ENCODE assay signal across 1 cellular context in genomic region chr7:116232402-116232749, GRCh38.
TF ChIP-seq lines count a peak whose summit lies in the region.

No MANE protein-coding gene starts in this region.

TF ChIP-seq in WTC11, 78 proteins besides CTCF, POLR2A, EP300 and RAD21 (continued from another document):
- no peak for TF ChIP-seq ATF3 (CRISPR knock-in tag; conservative IDR thresholded peaks at IDR 0.05)
- no peak for TF ChIP-seq KAT7 (CRISPR knock-in tag; IDR thresholded peaks at IDR 0.05; ENCODE audit: borderline replicate concordance)
- TF ChIP-seq USF1 (CRISPR knock-in tag; IDR thresholded peaks at IDR 0.05): no peak
- TF ChIP-seq, protein P1, sequence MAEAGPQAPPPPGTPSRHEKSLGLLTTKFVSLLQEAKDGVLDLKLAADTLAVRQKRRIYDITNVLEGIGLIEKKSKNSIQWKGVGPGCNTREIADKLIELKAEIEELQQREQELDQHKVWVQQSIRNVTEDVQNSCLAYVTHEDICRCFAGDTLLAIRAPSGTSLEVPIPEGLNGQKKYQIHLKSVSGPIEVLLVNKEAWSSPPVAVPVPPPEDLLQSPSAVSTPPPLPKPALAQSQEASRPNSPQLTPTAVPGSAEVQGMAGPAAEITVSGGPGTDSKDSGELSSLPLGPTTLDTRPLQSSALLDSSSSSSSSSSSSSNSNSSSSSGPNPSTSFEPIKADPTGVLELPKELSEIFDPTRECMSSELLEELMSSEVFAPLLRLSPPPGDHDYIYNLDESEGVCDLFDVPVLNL (CRISPR knock-in tag; IDR thresholded peaks at IDR 0.05; ENCODE audit: borderline replicate concordance, low read depth): no peak
- no peak for TF ChIP-seq NR2C2 (CRISPR knock-in tag; IDR thresholded peaks at IDR 0.05)
